ENCODE assay signal across 1 cellular context in the genomic region with DNA sequence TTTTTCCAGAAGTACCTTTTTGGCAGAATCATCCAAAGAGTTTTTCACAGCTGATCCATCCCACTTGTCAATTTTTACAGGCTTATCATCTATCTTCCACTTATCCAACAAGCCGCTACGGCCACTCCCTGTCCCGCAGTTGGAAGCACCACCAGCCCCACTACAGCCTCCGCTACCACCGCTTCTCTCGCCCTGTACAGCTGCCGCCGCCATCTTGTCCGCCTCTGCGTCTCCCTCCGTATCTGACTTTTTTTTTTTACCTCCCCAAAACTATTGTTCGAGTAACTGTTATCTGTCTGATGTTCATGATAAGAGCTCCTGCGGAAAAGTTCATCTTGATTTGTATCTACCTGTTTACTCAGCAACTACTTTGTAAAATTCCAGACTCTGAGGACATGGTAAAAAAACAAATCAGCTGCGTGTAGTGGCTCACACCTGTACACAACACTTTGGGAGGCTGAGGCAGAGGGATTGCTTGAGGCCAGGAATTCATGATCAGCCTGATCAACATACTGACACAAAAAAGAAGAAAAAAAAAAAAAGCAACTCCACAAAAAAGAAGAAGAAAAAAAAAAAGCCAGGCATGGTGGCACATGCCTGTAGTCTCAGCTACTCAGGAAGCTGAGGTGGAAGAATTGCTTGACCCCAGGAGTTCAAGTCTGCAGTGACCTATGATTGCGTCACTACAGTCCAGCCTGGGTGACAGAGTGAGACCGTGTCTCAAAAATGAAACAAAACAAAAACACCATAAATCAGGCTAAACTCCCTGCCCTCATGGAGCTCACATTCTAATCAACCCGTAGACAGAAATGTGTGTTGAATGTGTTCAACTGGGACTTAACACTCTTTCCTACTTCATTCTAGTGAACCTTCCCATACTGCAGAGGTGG.
TF ChIP-seq lines count a peak whose summit lies in the region.

No MANE protein-coding gene starts in this region.

TF ChIP-seq in K562, 482 proteins besides CTCF, POLR2A, EP300 and RAD21 (continued from another document):
- TF ChIP-seq, protein P1, sequence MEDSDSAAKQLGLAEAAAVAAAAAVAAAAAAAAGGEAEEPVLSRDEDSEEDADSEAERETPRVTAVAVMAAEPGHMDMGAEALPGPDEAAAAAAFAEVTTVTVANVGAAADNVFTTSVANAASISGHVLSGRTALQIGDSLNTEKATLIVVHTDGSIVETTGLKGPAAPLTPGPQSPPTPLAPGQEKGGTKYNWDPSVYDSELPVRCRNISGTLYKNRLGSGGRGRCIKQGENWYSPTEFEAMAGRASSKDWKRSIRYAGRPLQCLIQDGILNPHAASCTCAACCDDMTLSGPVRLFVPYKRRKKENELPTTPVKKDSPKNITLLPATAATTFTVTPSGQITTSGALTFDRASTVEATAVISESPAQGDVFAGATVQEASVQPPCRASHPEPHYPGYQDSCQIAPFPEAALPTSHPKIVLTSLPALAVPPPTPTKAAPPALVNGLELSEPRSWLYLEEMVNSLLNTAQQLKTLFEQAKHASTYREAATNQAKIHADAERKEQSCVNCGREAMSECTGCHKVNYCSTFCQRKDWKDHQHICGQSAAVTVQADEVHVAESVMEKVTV (CRISPR knock-in tag; IDR thresholded peaks at IDR 0.05) = no peak
- TF ChIP-seq RUNX1 (IDR thresholded peaks at IDR 0.05; ENCODE audit: low read depth) (no peak), SIX5 (IDR thresholded peaks at IDR 0.05; ENCODE audit: borderline replicate concordance in 1 of 2, insufficient read depth in 1 of 2, low read depth in 1 of 2, low read length in 2 of 2) (no peak), TOE1 (IDR thresholded peaks at IDR 0.05; ENCODE audit: borderline replicate concordance) (no peak), TOE1 (CRISPR knock-in tag; IDR thresholded peaks at IDR 0.05; ENCODE audit: borderline replicate concordance, low read depth) (no peak), KDM4B (IDR thresholded peaks at IDR 0.05; ENCODE audit: borderline replicate concordance in 2 of 2, low read depth in 1 of 2) (no peak), ZEB2 (IDR thresholded peaks at IDR 0.05) (no peak), FIP1L1 (IDR thresholded peaks at IDR 0.05; ENCODE audit: low read depth, low read length, poor library complexity, severe bottlenecking) (no peak), ZNF316 (IDR thresholded peaks at IDR 0.05) (peak; percentile 94), PRPF4 (IDR thresholded peaks at IDR 0.05; ENCODE audit: insufficient read depth, low read depth, low read length, poor library complexity, severe bottlenecking) (no peak), ZNF174 (CRISPR knock-in tag; IDR thresholded peaks at IDR 0.05) (no peak), CREM (IDR thresholded peaks at IDR 0.05; ENCODE audit: low read depth) (no peak), FOXJ2 (tag; IDR thresholded peaks at IDR 0.05) (no peak), MED1 (CRISPR knock-in tag; IDR thresholded peaks at IDR 0.05; ENCODE audit: borderline replicate concordance) (no peak), XRCC4 (IDR thresholded peaks at IDR 0.05; ENCODE audit: extremely low read depth, insufficient read depth, insufficient read length) (no peak), BRCA1 (IDR thresholded peaks at IDR 0.05) (no peak), BRCA1 (CRISPR knock-in tag; IDR thresholded peaks at IDR 0.05) (no peak), ESRRA (IDR thresholded peaks at IDR 0.05; ENCODE audit: borderline replicate concordance, low read depth) (no peak), RNF2 (IDR thresholded peaks at IDR 0.05) (no peak), NR2C2 (CRISPR knock-in tag; IDR thresholded peaks at IDR 0.05) (no peak), NR2C2 (tag; IDR thresholded peaks at IDR 0.05) (peak; percentile 35; the same call in 1 of the 2 replicates), BDP1 (IDR thresholded peaks at IDR 0.05; ENCODE audit: insufficient read depth, insufficient read length) (no peak), KLF6 (CRISPR knock-in tag; IDR thresholded peaks at IDR 0.05; ENCODE audit: borderline replicate concordance) (no peak), HDAC3 (IDR thresholded peaks at IDR 0.05; ENCODE audit: borderline replicate concordance, partially characterized antibody) (no peak), TAL1 (IDR thresholded peaks at IDR 0.05) (no peak), RFX1 (IDR thresholded peaks at IDR 0.05) (no peak), SIRT6 (IDR thresholded peaks at IDR 0.05; ENCODE audit: low read depth, low read length) (no peak), ZNF121 (CRISPR knock-in tag; conservative IDR thresholded peaks at IDR 0.05) (no peak), CBX3 (IDR thresholded peaks at IDR 0.05; ENCODE audit: borderline replicate concordance in 1 of 2, low read length in 2 of 2) (peak in 1 of 2 experiments; percentile 58; a peak in 1 of 3 replicates), ZNF586 (CRISPR knock-in tag; conservative IDR thresholded peaks at IDR 0.05) (no peak), DPF2 (IDR thresholded peaks at IDR 0.05) (peak; percentile 25; the same call in 1 of the 2 replicates), NONO (IDR thresholded peaks at IDR 0.05; ENCODE audit: low read depth in 2 of 2, low read length in 1 of 2) (no peak), ZBTB8A (IDR thresholded peaks at IDR 0.05; ENCODE audit: partially characterized antibody) (no peak), EZH2 (IDR thresholded peaks at IDR 0.05; ENCODE audit: borderline replicate concordance, low read depth, low read length) (no peak), CEBPB (tag; IDR thresholded peaks at IDR 0.05) (peak; percentile 90)
- TF ChIP-seq, protein P2, sequence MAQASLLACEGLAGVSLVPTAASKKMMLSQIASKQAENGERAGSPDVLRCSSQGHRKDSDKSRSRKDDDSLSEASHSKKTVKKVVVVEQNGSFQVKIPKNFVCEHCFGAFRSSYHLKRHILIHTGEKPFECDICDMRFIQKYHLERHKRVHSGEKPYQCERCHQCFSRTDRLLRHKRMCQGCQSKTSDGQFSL (CRISPR knock-in tag; IDR thresholded peaks at IDR 0.05) = no peak
- TF ChIP-seq, protein P2 (tag; IDR thresholded peaks at IDR 0.05) = no peak
- TF ChIP-seq, protein P3, sequence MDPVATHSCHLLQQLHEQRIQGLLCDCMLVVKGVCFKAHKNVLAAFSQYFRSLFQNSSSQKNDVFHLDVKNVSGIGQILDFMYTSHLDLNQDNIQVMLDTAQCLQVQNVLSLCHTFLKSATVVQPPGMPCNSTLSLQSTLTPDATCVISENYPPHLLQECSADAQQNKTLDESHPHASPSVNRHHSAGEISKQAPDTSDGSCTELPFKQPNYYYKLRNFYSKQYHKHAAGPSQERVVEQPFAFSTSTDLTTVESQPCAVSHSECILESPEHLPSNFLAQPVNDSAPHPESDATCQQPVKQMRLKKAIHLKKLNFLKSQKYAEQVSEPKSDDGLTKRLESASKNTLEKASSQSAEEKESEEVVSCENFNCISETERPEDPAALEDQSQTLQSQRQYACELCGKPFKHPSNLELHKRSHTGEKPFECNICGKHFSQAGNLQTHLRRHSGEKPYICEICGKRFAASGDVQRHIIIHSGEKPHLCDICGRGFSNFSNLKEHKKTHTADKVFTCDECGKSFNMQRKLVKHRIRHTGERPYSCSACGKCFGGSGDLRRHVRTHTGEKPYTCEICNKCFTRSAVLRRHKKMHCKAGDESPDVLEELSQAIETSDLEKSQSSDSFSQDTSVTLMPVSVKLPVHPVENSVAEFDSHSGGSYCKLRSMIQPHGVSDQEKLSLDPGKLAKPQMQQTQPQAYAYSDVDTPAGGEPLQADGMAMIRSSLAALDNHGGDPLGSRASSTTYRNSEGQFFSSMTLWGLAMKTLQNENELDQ (CRISPR knock-in tag; IDR thresholded peaks at IDR 0.05; ENCODE audit: borderline replicate concordance) = no peak
- TF ChIP-seq, protein P4, sequence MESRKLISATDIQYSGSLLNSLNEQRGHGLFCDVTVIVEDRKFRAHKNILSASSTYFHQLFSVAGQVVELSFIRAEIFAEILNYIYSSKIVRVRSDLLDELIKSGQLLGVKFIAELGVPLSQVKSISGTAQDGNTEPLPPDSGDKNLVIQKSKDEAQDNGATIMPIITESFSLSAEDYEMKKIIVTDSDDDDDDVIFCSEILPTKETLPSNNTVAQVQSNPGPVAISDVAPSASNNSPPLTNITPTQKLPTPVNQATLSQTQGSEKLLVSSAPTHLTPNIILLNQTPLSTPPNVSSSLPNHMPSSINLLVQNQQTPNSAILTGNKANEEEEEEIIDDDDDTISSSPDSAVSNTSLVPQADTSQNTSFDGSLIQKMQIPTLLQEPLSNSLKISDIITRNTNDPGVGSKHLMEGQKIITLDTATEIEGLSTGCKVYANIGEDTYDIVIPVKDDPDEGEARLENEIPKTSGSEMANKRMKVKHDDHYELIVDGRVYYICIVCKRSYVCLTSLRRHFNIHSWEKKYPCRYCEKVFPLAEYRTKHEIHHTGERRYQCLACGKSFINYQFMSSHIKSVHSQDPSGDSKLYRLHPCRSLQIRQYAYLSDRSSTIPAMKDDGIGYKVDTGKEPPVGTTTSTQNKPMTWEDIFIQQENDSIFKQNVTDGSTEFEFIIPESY (CRISPR knock-in tag; IDR thresholded peaks at IDR 0.05) = peak; percentile 44; the same call in 1 of the 2 replicates
- TF ChIP-seq, protein P5, sequence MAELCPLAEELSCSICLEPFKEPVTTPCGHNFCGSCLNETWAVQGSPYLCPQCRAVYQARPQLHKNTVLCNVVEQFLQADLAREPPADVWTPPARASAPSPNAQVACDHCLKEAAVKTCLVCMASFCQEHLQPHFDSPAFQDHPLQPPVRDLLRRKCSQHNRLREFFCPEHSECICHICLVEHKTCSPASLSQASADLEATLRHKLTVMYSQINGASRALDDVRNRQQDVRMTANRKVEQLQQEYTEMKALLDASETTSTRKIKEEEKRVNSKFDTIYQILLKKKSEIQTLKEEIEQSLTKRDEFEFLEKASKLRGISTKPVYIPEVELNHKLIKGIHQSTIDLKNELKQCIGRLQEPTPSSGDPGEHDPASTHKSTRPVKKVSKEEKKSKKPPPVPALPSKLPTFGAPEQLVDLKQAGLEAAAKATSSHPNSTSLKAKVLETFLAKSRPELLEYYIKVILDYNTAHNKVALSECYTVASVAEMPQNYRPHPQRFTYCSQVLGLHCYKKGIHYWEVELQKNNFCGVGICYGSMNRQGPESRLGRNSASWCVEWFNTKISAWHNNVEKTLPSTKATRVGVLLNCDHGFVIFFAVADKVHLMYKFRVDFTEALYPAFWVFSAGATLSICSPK (IDR thresholded peaks at IDR 0.05; ENCODE audit: borderline replicate concordance) = no peak
- TF ChIP-seq, protein P6, sequence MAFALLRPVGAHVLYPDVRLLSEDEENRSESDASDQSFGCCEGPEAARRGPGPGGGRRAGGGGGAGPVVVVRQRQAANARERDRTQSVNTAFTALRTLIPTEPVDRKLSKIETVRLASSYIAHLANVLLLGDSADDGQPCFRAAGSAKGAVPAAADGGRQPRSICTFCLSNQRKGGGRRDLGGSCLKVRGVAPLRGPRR (CRISPR knock-in tag; IDR thresholded peaks at IDR 0.05) = no peak
- TF ChIP-seq, protein P7, sequence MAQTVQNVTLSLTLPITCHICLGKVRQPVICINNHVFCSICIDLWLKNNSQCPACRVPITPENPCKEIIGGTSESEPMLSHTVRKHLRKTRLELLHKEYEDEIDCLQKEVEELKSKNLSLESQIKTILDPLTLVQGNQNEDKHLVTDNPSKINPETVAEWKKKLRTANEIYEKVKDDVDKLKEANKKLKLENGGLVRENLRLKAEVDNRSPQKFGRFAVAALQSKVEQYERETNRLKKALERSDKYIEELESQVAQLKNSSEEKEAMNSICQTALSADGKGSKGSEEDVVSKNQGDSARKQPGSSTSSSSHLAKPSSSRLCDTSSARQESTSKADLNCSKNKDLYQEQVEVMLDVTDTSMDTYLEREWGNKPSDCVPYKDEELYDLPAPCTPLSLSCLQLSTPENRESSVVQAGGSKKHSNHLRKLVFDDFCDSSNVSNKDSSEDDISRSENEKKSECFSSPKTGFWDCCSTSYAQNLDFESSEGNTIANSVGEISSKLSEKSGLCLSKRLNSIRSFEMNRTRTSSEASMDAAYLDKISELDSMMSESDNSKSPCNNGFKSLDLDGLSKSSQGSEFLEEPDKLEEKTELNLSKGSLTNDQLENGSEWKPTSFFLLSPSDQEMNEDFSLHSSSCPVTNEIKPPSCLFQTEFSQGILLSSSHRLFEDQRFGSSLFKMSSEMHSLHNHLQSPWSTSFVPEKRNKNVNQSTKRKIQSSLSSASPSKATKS (CRISPR knock-in tag; IDR thresholded peaks at IDR 0.05) = no peak
- TF ChIP-seq, protein P8, sequence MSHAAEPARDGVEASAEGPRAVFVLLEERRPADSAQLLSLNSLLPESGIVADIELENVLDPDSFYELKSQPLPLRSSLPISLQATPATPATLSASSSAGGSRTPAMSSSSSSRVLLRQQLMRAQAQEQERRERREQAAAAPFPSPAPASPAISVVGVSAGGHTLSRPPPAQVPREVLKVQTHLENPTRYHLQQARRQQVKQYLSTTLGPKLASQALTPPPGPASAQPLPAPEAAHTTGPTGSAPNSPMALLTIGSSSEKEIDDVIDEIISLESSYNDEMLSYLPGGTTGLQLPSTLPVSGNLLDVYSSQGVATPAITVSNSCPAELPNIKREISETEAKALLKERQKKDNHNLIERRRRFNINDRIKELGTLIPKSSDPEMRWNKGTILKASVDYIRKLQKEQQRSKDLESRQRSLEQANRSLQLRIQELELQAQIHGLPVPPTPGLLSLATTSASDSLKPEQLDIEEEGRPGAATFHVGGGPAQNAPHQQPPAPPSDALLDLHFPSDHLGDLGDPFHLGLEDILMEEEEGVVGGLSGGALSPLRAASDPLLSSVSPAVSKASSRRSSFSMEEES (CRISPR knock-in tag; IDR thresholded peaks at IDR 0.05) = no peak
